20 cellular contexts compared by ENCODE assay signal in the genomic region with DNA sequence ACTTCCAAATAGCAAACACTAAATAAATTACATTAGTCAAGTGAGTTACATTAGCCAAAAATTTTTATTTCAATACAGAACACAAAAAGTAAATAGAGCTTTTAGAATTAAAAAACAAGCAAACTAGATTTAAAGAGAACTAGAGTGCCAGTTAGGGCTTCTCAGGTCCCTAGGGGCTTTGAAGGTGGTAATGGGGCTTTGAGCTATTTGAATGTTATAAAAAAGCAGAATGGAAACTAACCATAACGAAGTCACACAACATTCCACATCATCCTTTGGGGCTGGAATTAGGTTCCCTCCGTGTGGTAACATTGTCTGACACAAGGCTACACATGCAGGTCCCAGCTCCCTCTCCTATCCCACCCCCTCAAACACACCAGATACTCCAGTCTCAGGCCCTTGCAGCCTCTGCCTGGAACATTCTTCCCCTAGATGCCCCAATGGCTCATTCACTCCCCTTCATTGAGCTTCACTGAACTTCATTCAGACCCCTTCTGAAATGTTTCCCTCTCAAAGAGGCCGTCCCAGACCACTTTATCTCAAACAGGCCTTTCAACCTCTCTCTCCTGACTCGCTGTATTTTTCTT. TPM values are rescaled to one million over a fixed set of nuclear protein-coding genes. Genes with fewer than 3 reads are reported as not detected.
DNase-seq lines count a peak whose midpoint lies in the region; ATAC-seq and TF ChIP-seq lines count a peak whose summit lies in the region.
"Had no signal": no experiment of that assay in that cellular context is flagged by ENCODE, and none has a peak within 500 bp of the region (broad histone marks: within the 10 kb centered on the region; RNA-seq: fewer than 3 reads in every experiment).

No MANE protein-coding gene starts in this region.

- no peaks in the 10 kb centered on the region for H3K79me2 ChIP-seq in OCI-LY3 (ENCODE audit: low read length)

- H3K27ac ChIP-seq in OCI-LY3 (ENCODE audit: low read length), result no peak overlapping the region
- H3K27ac ChIP-seq: A549 had no signal

- no peaks in the 10 kb centered on the region for H3K9me3 ChIP-seq in OCI-LY3 (ENCODE audit: insufficient read depth, low read length)
- H3K9me3 ChIP-seq: A549 had no signal

- ATAC-seq in activated naive CD8-positive, alpha-beta T cell treated with anti-CD3 and anti-CD28 coated beads, Interleukin-2, amount 50 U/mL, for 24 hours, result no peak
- ATAC-seq in stimulated activated naive B cell treated with anti-CD40 and anti-IgM and Interleukin-4, amounts not matched to agents 10 μg/mL and 1 μg/mL and 100 μg/mL, for 72 hours (replicated peaks), result peak; percentile 71 to 82
- no peak for ATAC-seq in GM18858 (IDR thresholded peaks at IDR 0.05; ENCODE audit: unreplicated experiment)
- ATAC-seq: A549, K562 had no signal

- H3K9me3 Mint-ChIP-seq in activated naive CD8-positive, alpha-beta T cell treated with anti-CD3 and anti-CD28 coated beads, Interleukin-2, amount 50 U/mL, for 24 hours, result no peaks in the 10 kb centered on the region
- no peaks in the 10 kb centered on the region for H3K9me3 Mint-ChIP-seq in activated naive CD8-positive, alpha-beta T cell treated with anti-CD3 and anti-CD28 coated beads for 36 hours
- peaks cover 0 to under 1% of the 10 kb centered on the region in 2 donors for H3K9me3 Mint-ChIP-seq in stimulated activated naive B cell treated with anti-CD40 and anti-IgM and Interleukin-4, amounts not matched to agents 10 μg/mL and 1 μg/mL and 100 μg/mL, for 72 hours
- H3K9me3 Mint-ChIP-seq in activated CD4-positive, alpha-beta T cell treated with anti-CD3 and anti-CD28 coated beads, Interleukin-2, amount 10 ng/mL, durations not matched to agents 24 days and 14 days, result no peaks in the 10 kb centered on the region
- H3K9me3 Mint-ChIP-seq: H9, neural crest cell had no signal

- H3K4me3 ChIP-seq in OCI-LY3 (ENCODE audit: low read length), result no peak overlapping the region; the same call in 1 of the 2 replicates
- H3K4me3 ChIP-seq: A549, K562 had no signal

- H2AFZ ChIP-seq in OCI-LY3 (ENCODE audit: low read depth, low read length), result no peak overlapping the region

- peak overlapping the region; percentile 31 for H3K27ac Mint-ChIP-seq in activated naive CD8-positive, alpha-beta T cell treated with anti-CD3 and anti-CD28 coated beads, Interleukin-2, amount 50 U/mL, for 24 hours
- no peak overlapping the region for H3K27ac Mint-ChIP-seq in activated naive CD8-positive, alpha-beta T cell treated with anti-CD3 and anti-CD28 coated beads for 36 hours
- peak overlapping the region; percentile 70 for H3K27ac Mint-ChIP-seq in stimulated activated naive B cell treated with anti-CD40 and anti-IgM and Interleukin-4, amounts not matched to agents 10 μg/mL and 1 μg/mL and 100 μg/mL, for 72 hours
- H3K27ac Mint-ChIP-seq in activated CD4-positive, alpha-beta T cell treated with anti-CD3 and anti-CD28 coated beads, Interleukin-2, amount 10 ng/mL, durations not matched to agents 24 days and 14 days, result no peak overlapping the region

- H3K4me1 Mint-ChIP-seq in activated naive CD8-positive, alpha-beta T cell treated with anti-CD3 and anti-CD28 coated beads, Interleukin-2, amount 50 U/mL, for 24 hours, result peaks cover 52% of the 10 kb centered on the region
- H3K4me1 Mint-ChIP-seq in activated naive CD8-positive, alpha-beta T cell treated with anti-CD3 and anti-CD28 coated beads for 36 hours, result peaks cover 19% of the 10 kb centered on the region
- H3K4me1 Mint-ChIP-seq in stimulated activated naive B cell treated with anti-CD40 and anti-IgM and Interleukin-4, amounts not matched to agents 10 μg/mL and 1 μg/mL and 100 μg/mL, for 72 hours, result peaks cover 51 to 86% of the 10 kb centered on the region in 2 donors
- peaks cover 8% of the 10 kb centered on the region for H3K4me1 Mint-ChIP-seq in activated CD4-positive, alpha-beta T cell treated with anti-CD3 and anti-CD28 coated beads, Interleukin-2, amount 10 ng/mL, durations not matched to agents 24 days and 14 days

- no peak for TF ChIP-seq CTCF in OCI-LY3 (IDR thresholded peaks at IDR 0.05; ENCODE audit: low read depth, low read length)

- no peak overlapping the region for H3K4me3 Mint-ChIP-seq in activated naive CD8-positive, alpha-beta T cell treated with anti-CD3 and anti-CD28 coated beads, Interleukin-2, amount 50 U/mL, for 24 hours
- H3K4me3 Mint-ChIP-seq in activated naive CD8-positive, alpha-beta T cell treated with anti-CD3 and anti-CD28 coated beads for 36 hours, result no peak overlapping the region
- peak overlapping the region; percentile 10 to 22 for H3K4me3 Mint-ChIP-seq in stimulated activated naive B cell treated with anti-CD40 and anti-IgM and Interleukin-4, amounts not matched to agents 10 μg/mL and 1 μg/mL and 100 μg/mL, for 72 hours
- no peak overlapping the region for H3K4me3 Mint-ChIP-seq in activated CD4-positive, alpha-beta T cell treated with anti-CD3 and anti-CD28 coated beads, Interleukin-2, amount 10 ng/mL, durations not matched to agents 24 days and 14 days
- H3K4me3 Mint-ChIP-seq: H9, neural crest cell had no signal

- H3K27me3 ChIP-seq in OCI-LY3 (ENCODE audit: low read depth, low read length), result no peaks in the 10 kb centered on the region

- intact Hi-C loops in activated CD4-positive, alpha-beta T cell treated with anti-CD3 and anti-CD28 coated beads, Interleukin-2, amount 10 ng/mL, durations not matched to agents 24 days and 14 days (cut with micrococcal nuclease), result no loop called here

- H3K27me3 Mint-ChIP-seq in activated naive CD8-positive, alpha-beta T cell treated with anti-CD3 and anti-CD28 coated beads, Interleukin-2, amount 50 U/mL, for 24 hours, result no peaks in the 10 kb centered on the region
- H3K27me3 Mint-ChIP-seq in activated naive CD8-positive, alpha-beta T cell treated with anti-CD3 and anti-CD28 coated beads for 36 hours, result no peaks in the 10 kb centered on the region
- H3K27me3 Mint-ChIP-seq in stimulated activated naive B cell treated with anti-CD40 and anti-IgM and Interleukin-4, amounts not matched to agents 10 μg/mL and 1 μg/mL and 100 μg/mL, for 72 hours, result no peaks in the 10 kb centered on the region
- no peaks in the 10 kb centered on the region for H3K27me3 Mint-ChIP-seq in activated CD4-positive, alpha-beta T cell treated with anti-CD3 and anti-CD28 coated beads, Interleukin-2, amount 10 ng/mL, durations not matched to agents 24 days and 14 days

- peaks cover 55% of the 10 kb centered on the region for H3K4me1 ChIP-seq in OCI-LY3 (ENCODE audit: low read length)

- no peak overlapping the region for H3K9ac ChIP-seq in OCI-LY3 (ENCODE audit: low read length)

- H3K36me3 ChIP-seq in OCI-LY3 (replicated peaks; ENCODE audit: low read depth, low read length), result no peaks in the 10 kb centered on the region

- DNase-seq in activated naive CD8-positive, alpha-beta T cell treated with anti-CD3 and anti-CD28 coated beads, Interleukin-2, amount 50 U/mL, for 24 hours, result no peak
- no peak for DNase-seq in activated naive CD8-positive, alpha-beta T cell treated with anti-CD3 and anti-CD28 coated beads for 36 hours
- DNase-seq in germinal center (ENCODE audit: low spot score), result peak; percentile 72
- no peak for DNase-seq in stimulated activated naive B cell treated with anti-CD40 and anti-IgM and Interleukin-4, amounts not matched to agents 10 μg/mL and 1 μg/mL and 100 μg/mL, for 72 hours
- no peak for DNase-seq in activated CD4-positive, alpha-beta T cell treated with anti-CD3 and anti-CD28 coated beads, Interleukin-2, amount 10 ng/mL, durations not matched to agents 24 days and 14 days
- DNase-seq in activated CD4-positive, alpha-beta T cell treated with anti-CD3 and anti-CD28 coated beads for 48 hours, result no peak
- DNase-seq: activated CD4-positive, alpha-beta T cell treated with anti-CD3 and anti-CD28 coated beads for 4 hours; activated naive CD4-positive, alpha-beta T cell; H9; hypothalamus; NCI-H1092 treated with DMSO at 0.1 percent for 48 hours; NCI-H2107; NCI-H526; stimulated activated CD4-positive, alpha-beta T cell treated with anti-CD3 and anti-CD28 coated beads, Interleukin-12 subunit alpha, Interleukin-12 subunit beta, amount 100 ng/mL, for 4 hours; T1000 had no signal

- no peaks in the 10 kb centered on the region for H4K20me1 ChIP-seq in OCI-LY3 (ENCODE audit: insufficient read depth, low read length)

- peaks cover 3% of the 10 kb centered on the region for H3K36me3 Mint-ChIP-seq in activated naive CD8-positive, alpha-beta T cell treated with anti-CD3 and anti-CD28 coated beads, Interleukin-2, amount 50 U/mL, for 24 hours (ENCODE audit: low read depth)
- peaks cover 7% of the 10 kb centered on the region for H3K36me3 Mint-ChIP-seq in activated naive CD8-positive, alpha-beta T cell treated with anti-CD3 and anti-CD28 coated beads for 36 hours
- H3K36me3 Mint-ChIP-seq in stimulated activated naive B cell treated with anti-CD40 and anti-IgM and Interleukin-4, amounts not matched to agents 10 μg/mL and 1 μg/mL and 100 μg/mL, for 72 hours, result peaks cover 2 to 11% of the 10 kb centered on the region in 2 donors
- H3K36me3 Mint-ChIP-seq in activated CD4-positive, alpha-beta T cell treated with anti-CD3 and anti-CD28 coated beads, Interleukin-2, amount 10 ng/mL, durations not matched to agents 24 days and 14 days (ENCODE audit: low read depth), result no peaks in the 10 kb centered on the region

- H3K4me2 ChIP-seq in OCI-LY3 (ENCODE audit: low read length), result peak overlapping the region; percentile 49; the same call in 1 of the 2 replicates

RNA-seq across cellular contexts. Expression of a gene that starts 15.3 kb away (rescaled TPM):
- 1 to 10 TPM; 6.6 to 7.4 TPM for total RNA-seq in activated naive CD8-positive, alpha-beta T cell treated with anti-CD3 and anti-CD28 coated beads for 36 hours
- total RNA-seq in activated CD4-positive, alpha-beta T cell treated with anti-CD3 and anti-CD28 coated beads, Interleukin-2, amount 10 ng/mL, durations not matched to agents 24 days and 14 days, result 4.2 and 4.4 TPM in 2 replicates

Comparison
In these comparisons a context has a peak if more than half of its experiments do, and no peak if none do; other contexts are left out.
1. H3K27ac Mint-ChIP-seq: peak in activated naive CD8-positive, alpha-beta T cell treated with anti-CD3 and anti-CD28 coated beads, Interleukin-2, amount 50 U/mL, for 24 hours (single experiment) and stimulated activated naive B cell treated with anti-CD40 and anti-IgM and Interleukin-4, amounts not matched to agents 10 μg/mL and 1 μg/mL and 100 μg/mL, for 72 hours (single experiment); none in activated naive CD8-positive, alpha-beta T cell treated with anti-CD3 and anti-CD28 coated beads for 36 hours (single experiment) and activated CD4-positive, alpha-beta T cell treated with anti-CD3 and anti-CD28 coated beads, Interleukin-2, amount 10 ng/mL, durations not matched to agents 24 days and 14 days (single experiment).
2. ATAC-seq: peak in stimulated activated naive B cell treated with anti-CD40 and anti-IgM and Interleukin-4, amounts not matched to agents 10 μg/mL and 1 μg/mL and 100 μg/mL, for 72 hours (2 of 2); none in activated naive CD8-positive, alpha-beta T cell treated with anti-CD3 and anti-CD28 coated beads, Interleukin-2, amount 50 U/mL, for 24 hours (single experiment) and GM18858 (single experiment).
3. H3K4me3 Mint-ChIP-seq: peak in stimulated activated naive B cell treated with anti-CD40 and anti-IgM and Interleukin-4, amounts not matched to agents 10 μg/mL and 1 μg/mL and 100 μg/mL, for 72 hours (2 of 2); none in activated naive CD8-positive, alpha-beta T cell treated with anti-CD3 and anti-CD28 coated beads, Interleukin-2, amount 50 U/mL, for 24 hours (single experiment), activated naive CD8-positive, alpha-beta T cell treated with anti-CD3 and anti-CD28 coated beads for 36 hours (single experiment) and activated CD4-positive, alpha-beta T cell treated with anti-CD3 and anti-CD28 coated beads, Interleukin-2, amount 10 ng/mL, durations not matched to agents 24 days and 14 days (single experiment).